Comparison of ENCODE assay signal across 13 cellular contexts in the genomic region with DNA sequence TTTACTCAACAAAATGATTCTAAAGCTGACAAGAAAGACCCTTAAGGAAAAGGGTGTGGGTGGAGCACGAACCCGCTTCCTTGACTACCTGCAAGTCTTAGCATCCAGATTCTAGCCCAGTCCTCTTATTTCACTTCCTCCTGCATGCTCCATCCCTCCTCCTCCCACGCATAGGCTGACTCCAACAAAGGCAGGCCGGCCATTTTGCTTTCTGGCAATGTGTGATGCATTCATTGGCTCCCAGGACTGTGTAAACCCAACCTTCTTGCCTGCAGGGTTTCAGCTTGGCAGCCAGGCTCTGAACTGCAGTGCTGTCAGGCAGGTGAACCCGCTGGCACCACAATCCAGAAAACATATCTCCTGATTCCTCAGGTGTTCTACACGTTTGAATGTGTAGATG. TPM values are rescaled to one million over a fixed set of nuclear protein-coding genes. Genes with fewer than 3 reads are reported as not detected.
"Had no signal": no experiment of that assay in that cellular context is flagged by ENCODE, and none has a peak within 500 bp of the region (broad histone marks: within the 10 kb centered on the region; RNA-seq: fewer than 3 reads in every experiment).

No MANE protein-coding gene starts in this region.

- H3K9me3 ChIP-seq: breast epithelium, heart left ventricle, tibial artery, uterus had no signal

- H3K36me3 ChIP-seq: breast epithelium, heart left ventricle, tibial artery, uterus, WERI-Rb-1 had no signal

- DNase-seq: activated CD4-positive, alpha-beta memory T cell treated with anti-CD3 and anti-CD28 coated beads, Interleukin-2, amount 10 ng/mL, durations not matched to agents 7 days and 5 days; activated CD4-positive, alpha-beta T cell treated with anti-CD3 and anti-CD28 coated beads for 36 hours; aorta; dorsolateral prefrontal cortex; foreskin melanocyte; heart left ventricle; midbrain; T1000; tibial artery; uterus; WERI-Rb-1 had no signal

- H3K27me3 ChIP-seq: tibial artery, uterus had no signal

- H3K4me1 ChIP-seq: breast epithelium, tibial artery, uterus had no signal

- H3K4me3 ChIP-seq: breast epithelium, dorsolateral prefrontal cortex, heart left ventricle, skin epidermis, tibial artery, uterus had no signal

- H3K27ac ChIP-seq: breast epithelium, dorsolateral prefrontal cortex, heart left ventricle, tibial artery, uterus, WERI-Rb-1 had no signal

RNA-seq across cellular contexts. Expression of gene RTL9, which starts 39.3 kb away (rescaled TPM):
- total RNA-seq: activated CD4-positive, alpha-beta memory T cell treated with anti-CD3 and anti-CD28 coated beads, Interleukin-2, amount 10 ng/mL, durations not matched to agents 7 days and 5 days had no signal
- polyA plus RNA-seq: aorta had no signal
